14 cellular contexts compared by ENCODE assay signal in the genomic region with DNA sequence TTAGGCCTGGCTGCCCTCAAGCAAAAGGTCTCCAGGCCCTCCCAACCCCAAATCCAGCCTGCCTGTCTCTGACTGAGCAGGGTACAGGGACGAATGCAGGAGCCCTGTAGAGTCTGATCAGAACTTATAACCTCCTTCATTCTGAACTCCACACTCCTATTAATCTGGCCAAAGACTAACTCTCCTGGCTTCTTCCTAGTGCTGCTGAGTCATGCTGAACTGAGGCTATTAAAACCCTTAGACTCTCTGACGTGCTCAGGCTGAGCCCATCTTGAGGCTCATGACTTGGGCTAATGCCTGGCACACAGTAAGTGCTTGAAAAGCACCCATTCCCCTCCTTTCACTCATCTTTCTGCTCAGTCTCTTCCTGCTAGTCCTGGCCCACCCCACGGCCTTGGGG.
DNase-seq lines count a peak whose midpoint lies in the region; ATAC-seq and TF ChIP-seq lines count a peak whose summit lies in the region.
"Had no signal": no experiment of that assay in that cellular context is flagged by ENCODE, and none has a peak within 500 bp of the region (broad histone marks: within the 10 kb centered on the region; RNA-seq: fewer than 3 reads in every experiment).

No MANE protein-coding gene starts in this region.

- CTCF ChIA-PET in activated CD4-positive, alpha-beta memory T cell treated with anti-CD3 and anti-CD28 coated beads for 36 hours (lab: Charles Lee): no interaction called here

- no peak overlapping the region for H3K4ac ChIP-seq in H9 (ENCODE audit: low read depth, low read length)

- H4K8ac ChIP-seq in H9 (replicated peaks; ENCODE audit: insufficient read length, low read depth, low read length): no peak overlapping the region

- H3K18ac ChIP-seq in H9 (ENCODE audit: insufficient read length, low read depth, low read length): no peak overlapping the region

- no peak overlapping the region for H3K56ac ChIP-seq in H9 (ENCODE audit: insufficient read length, low read depth, low read length)

- no peak overlapping the region for H2BK5ac ChIP-seq in H9 (ENCODE audit: insufficient read length, low read length)

- no peaks in the 10 kb centered on the region for H3K9me3 ChIP-seq in CD4-positive, CD25-positive, alpha-beta regulatory T cell (ENCODE audit: control insufficient read depth in 2 of 2, low read length in 2 of 2)
- H3K9me3 ChIP-seq in H9 (ENCODE audit: control insufficient read depth, low read depth, low read length): no peaks in the 10 kb centered on the region
- H3K9me3 ChIP-seq: lower lobe of right lung had no signal

- no peak for DNase-seq in CD4-positive, CD25-positive, alpha-beta regulatory T cell
- DNase-seq in H9 (no peak), glutamatergic neuron (no peak), NCI-H748 treated with DMSO at 0.1 percent for 48 hours (lab: John Stamatoyannopoulos, UW) (no peak), LoVo (ENCODE audit: low spot score) (no peak), AML-193 (lab: John Stamatoyannopoulos, UW) (no peak), omental fat pad (ENCODE audit: low spot score) (no peak)
- DNase-seq in activated CD4-positive, alpha-beta memory T cell treated with anti-CD3 and anti-CD28 coated beads for 36 hours: no peak
- DNase-seq: activated CD4-positive, alpha-beta T cell treated with anti-CD3 and anti-CD28 coated beads for 1 hour; CD4-positive, alpha-beta T cell; hypothalamus; lower lobe of right lung had no signal

- no peak overlapping the region for H2BK12ac ChIP-seq in H9 (ENCODE audit: insufficient read length, low read depth, low read length)

- no peak for TF ChIP-seq CTCF in H9 (conservative IDR thresholded peaks at IDR 0.05)
- no peak for TF ChIP-seq CTCF in glutamatergic neuron (IDR thresholded peaks at IDR 0.05; ENCODE audit: partially characterized antibody, unreplicated experiment)
- no peak for TF ChIP-seq CTCF in omental fat pad (IDR thresholded peaks at IDR 0.05)

- no peaks in the 10 kb centered on the region for H3K9me3 Mint-ChIP-seq in CD4-positive, CD25-positive, alpha-beta regulatory T cell
- no peaks in the 10 kb centered on the region for H3K9me3 Mint-ChIP-seq in H9
- H3K9me3 Mint-ChIP-seq in activated CD4-positive, alpha-beta memory T cell treated with anti-CD3 and anti-CD28 coated beads for 36 hours: no peaks in the 10 kb centered on the region
- peaks cover 1% of the 10 kb centered on the region for H3K9me3 Mint-ChIP-seq in glutamatergic neuron (ENCODE audit: unreplicated experiment)
- H3K9me3 Mint-ChIP-seq: CD4-positive, alpha-beta T cell; neural crest cell had no signal

- H3K14ac ChIP-seq in H9 (ENCODE audit: insufficient read depth, low read length): no peak overlapping the region

- H3T11ph ChIP-seq in H9 (ENCODE audit: low read length): no peak overlapping the region

- intact Hi-C loops in activated CD4-positive, alpha-beta memory T cell treated with anti-CD3 and anti-CD28 coated beads for 36 hours (cut with micrococcal nuclease): no loop called here

- H3K4me2 ChIP-seq in H9 (ENCODE audit: insufficient read depth, insufficient read length, low read length): no peak overlapping the region

- H3K9ac ChIP-seq in H9 (ENCODE audit: extremely low read depth, insufficient read length, low read length): no peak overlapping the region

- no peaks in the 10 kb centered on the region for H3K27me3 ChIP-seq in CD4-positive, CD25-positive, alpha-beta regulatory T cell (ENCODE audit: control insufficient read depth, insufficient read depth, low read length)
- H3K27me3 ChIP-seq in H9 (ENCODE audit: insufficient read depth, low read length): no peaks in the 10 kb centered on the region

- H3K27ac Mint-ChIP-seq in CD4-positive, CD25-positive, alpha-beta regulatory T cell: peak overlapping the region in 2 of 3 donors; percentile 56 to 76
- H3K27ac Mint-ChIP-seq in H9: peak overlapping the region in 2 of 3 experiments; percentile 3 to 89; a peak in 3 of 7 replicates
- H3K27ac Mint-ChIP-seq in activated CD4-positive, alpha-beta memory T cell treated with anti-CD3 and anti-CD28 coated beads for 36 hours: peak overlapping the region; percentile 36
- peak overlapping the region; percentile 33 for H3K27ac Mint-ChIP-seq in glutamatergic neuron (ENCODE audit: unreplicated experiment)
- H3K27ac Mint-ChIP-seq: CD4-positive, alpha-beta T cell had no signal

- peaks cover 0 to 7% (median 1%) of the 10 kb centered on the region in 4 donors for H3K4me1 Mint-ChIP-seq in CD4-positive, CD25-positive, alpha-beta regulatory T cell
- H3K4me1 Mint-ChIP-seq in H9 (peaks cover 0 to 5% of the 10 kb centered on the region in 2 experiments; a peak in 2 of 4 replicates), glutamatergic neuron (ENCODE audit: low read depth, unreplicated experiment) (peaks cover 5% of the 10 kb centered on the region)
- peaks cover 2% of the 10 kb centered on the region for H3K4me1 Mint-ChIP-seq in activated CD4-positive, alpha-beta memory T cell treated with anti-CD3 and anti-CD28 coated beads for 36 hours (ENCODE audit: low read depth)
- H3K4me1 Mint-ChIP-seq: neural crest cell had no signal

- H3K36me3 ChIP-seq in CD4-positive, CD25-positive, alpha-beta regulatory T cell (ENCODE audit: control insufficient read depth, insufficient read depth, low read length): peaks cover 94% of the 10 kb centered on the region

- no peak overlapping the region for H3K27ac ChIP-seq in CD4-positive, CD25-positive, alpha-beta regulatory T cell (ENCODE audit: insufficient read depth, low read length, poor library complexity, severe bottlenecking)
- no peak overlapping the region for H3K27ac ChIP-seq in H9 (ENCODE audit: insufficient read length, low read depth, low read length)
- H3K27ac ChIP-seq: epithelial cell of prostate, lower lobe of right lung had no signal

- peak overlapping the region in 1 of 4 donors; percentile 23 for H3K4me3 Mint-ChIP-seq in CD4-positive, CD25-positive, alpha-beta regulatory T cell
- no peak overlapping the region for H3K4me3 Mint-ChIP-seq in H9
- H3K4me3 Mint-ChIP-seq in activated CD4-positive, alpha-beta memory T cell treated with anti-CD3 and anti-CD28 coated beads for 36 hours: no peak overlapping the region
- no peak overlapping the region for H3K4me3 Mint-ChIP-seq in glutamatergic neuron (ENCODE audit: unreplicated experiment)
- H3K4me3 Mint-ChIP-seq: CD4-positive, alpha-beta T cell; neural crest cell had no signal

- H3K36me3 Mint-ChIP-seq in CD4-positive, CD25-positive, alpha-beta regulatory T cell: peaks cover 39% of the 10 kb centered on the region
- H3K36me3 Mint-ChIP-seq in H9 (ENCODE audit: insufficient read depth in 1 of 3, low read depth in 3 of 3) (peaks cover 39 to 68% (median 40%) of the 10 kb centered on the region in 3 experiments), glutamatergic neuron (ENCODE audit: unreplicated experiment) (peaks cover 15% of the 10 kb centered on the region)
- H3K36me3 Mint-ChIP-seq in activated CD4-positive, alpha-beta memory T cell treated with anti-CD3 and anti-CD28 coated beads for 36 hours: peaks cover 64% of the 10 kb centered on the region

- no peak overlapping the region for H2BK15ac ChIP-seq in H9 (ENCODE audit: low read depth, low read length)

- H3K23ac ChIP-seq in H9 (ENCODE audit: insufficient read length, low read depth, low read length): no peak overlapping the region

- no CpG with 5 or more reads among the region's 3 CpGs for WGBS in H9 (ENCODE audit: extremely low coverage, insufficient read length, low lambda C conversion rate)

- H3K23me2 ChIP-seq in H9 (ENCODE audit: insufficient read length, low read depth, low read length, poor library complexity, severe bottlenecking): no peaks in the 10 kb centered on the region

- H2BK120ac ChIP-seq in H9 (ENCODE audit: low read depth, low read length, poor library complexity, severe bottlenecking): no peak overlapping the region

- POLR2A ChIA-PET in activated CD4-positive, alpha-beta memory T cell treated with anti-CD3 and anti-CD28 coated beads for 36 hours (lab: Charles Lee): no interaction called here

- H3K4me1 ChIP-seq in CD4-positive, CD25-positive, alpha-beta regulatory T cell (ENCODE audit: control insufficient read depth, insufficient read depth, low read length, poor library complexity, severe bottlenecking): no peaks in the 10 kb centered on the region
- no peaks in the 10 kb centered on the region for H3K4me1 ChIP-seq in H9 (ENCODE audit: insufficient read depth, low read length)
- H3K4me1 ChIP-seq: lower lobe of right lung had no signal

- H2AFZ ChIP-seq in H9 (ENCODE audit: low read length): no peak overlapping the region

- no peak overlapping the region for H4K91ac ChIP-seq in H9 (ENCODE audit: insufficient read length, low read depth, low read length)

- H4K20me1 ChIP-seq in H9 (ENCODE audit: control insufficient read depth, insufficient read depth, insufficient read length): no peaks in the 10 kb centered on the region

- no peaks in the 10 kb centered on the region for H3K79me1 ChIP-seq in H9 (ENCODE audit: insufficient read depth, low read depth, low read length, poor library complexity, severe bottlenecking)

- no peaks in the 10 kb centered on the region for H3K27me3 Mint-ChIP-seq in CD4-positive, CD25-positive, alpha-beta regulatory T cell
- H3K27me3 Mint-ChIP-seq in H9 (ENCODE audit: low read depth) (no peaks in the 10 kb centered on the region), glutamatergic neuron (ENCODE audit: unreplicated experiment) (no peaks in the 10 kb centered on the region)
- H3K27me3 Mint-ChIP-seq in activated CD4-positive, alpha-beta memory T cell treated with anti-CD3 and anti-CD28 coated beads for 36 hours: no peaks in the 10 kb centered on the region
- H3K27me3 Mint-ChIP-seq: CD4-positive, alpha-beta T cell had no signal

- no peaks in the 10 kb centered on the region for H3K79me2 ChIP-seq in H9 (ENCODE audit: insufficient read depth, low read length)

- H3K4me3 ChIP-seq in CD4-positive, CD25-positive, alpha-beta regulatory T cell (ENCODE audit: low read depth, low read length): no peak overlapping the region
- H3K4me3 ChIP-seq: lower lobe of right lung had no signal

- no peak overlapping the region for H2BK20ac ChIP-seq in H9 (ENCODE audit: low read depth, low read length, poor library complexity, severe bottlenecking)

- no peak for ATAC-seq in CD4-positive, CD25-positive, alpha-beta regulatory T cell (ENCODE audit: low read depth in 2 of 2)
- ATAC-seq in omental fat pad (ENCODE audit: low FRiP score): no peak
- ATAC-seq: lower lobe of right lung had no signal

- H4K5ac ChIP-seq in H9 (ENCODE audit: insufficient read length, low read depth, low read length): no peak overlapping the region

- H2AK5ac ChIP-seq in H9 (ENCODE audit: insufficient read length, low read length): no peak overlapping the region
